Comparison of ENCODE assay signal across 8 cellular contexts in the genomic region with DNA sequence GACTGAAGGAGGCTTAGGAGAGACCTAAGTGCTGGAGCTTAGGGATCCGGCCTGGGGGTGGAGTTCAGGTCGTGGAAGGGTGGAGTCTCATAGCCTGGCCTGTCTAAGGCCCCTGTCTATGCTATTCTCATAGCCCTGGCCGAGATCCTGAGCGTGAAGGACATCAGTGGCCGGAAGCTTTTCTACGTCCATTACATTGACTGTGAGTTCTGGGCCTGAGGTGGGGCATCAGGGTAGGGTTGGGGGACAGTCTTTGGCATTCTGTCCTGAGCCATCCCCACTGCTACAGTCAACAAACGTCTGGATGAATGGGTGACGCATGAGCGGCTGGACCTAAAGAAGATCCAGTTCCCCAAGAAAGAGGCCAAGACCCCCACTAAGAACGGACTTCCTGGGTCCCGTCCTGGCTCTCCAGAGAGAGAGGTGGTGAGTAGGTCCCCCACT. TPM values are rescaled to one million over a fixed set of nuclear protein-coding genes. Genes with fewer than 3 reads are reported as not detected.
DNase-seq lines count a peak whose midpoint lies in the region; ATAC-seq and TF ChIP-seq lines count a peak whose summit lies in the region.

No MANE protein-coding gene starts in this region.

- peak overlapping the region; percentile 92 for H3K4me3 Mint-ChIP-seq in mesothelial cell of epicardium

- no peaks in the 10 kb centered on the region for H3K9me3 ChIP-seq in right atrium auricular region
- H3K9me3 ChIP-seq in body of pancreas, result no peaks in the 10 kb centered on the region

- DNase-seq in right atrium auricular region (ENCODE audit: low spot score), result no peak
- no peak for DNase-seq in left cardiac atrium
- no peak for DNase-seq in body of pancreas
- no peak for DNase-seq in mesothelial cell of epicardium (ENCODE audit: low spot score in 2 of 2, unreplicated experiment in 2 of 2)

- no peaks in the 10 kb centered on the region for H3K27me3 Mint-ChIP-seq in mesothelial cell of epicardium (ENCODE audit: low read depth)

- H3K4me1 Mint-ChIP-seq in mesothelial cell of epicardium, result peaks cover 12% of the 10 kb centered on the region

- H3K4me3 ChIP-seq in right atrium auricular region (peak overlapping the region; percentile 65 to 78), body of pancreas (peak overlapping the region; percentile 61 to 66)

- H3K27ac Mint-ChIP-seq in mesothelial cell of epicardium, result peak overlapping the region; percentile 99

- no peak for TF ChIP-seq POLR2A in body of pancreas (IDR thresholded peaks at IDR 0.05)
- TF ChIP-seq POLR2A in GM18505 (IDR thresholded peaks at IDR 0.05; ENCODE audit: borderline replicate concordance, extremely low read depth, insufficient read depth, insufficient read length), result no peak

- H3K27me3 ChIP-seq in right atrium auricular region, result no peaks in the 10 kb centered on the region
- no peaks in the 10 kb centered on the region for H3K27me3 ChIP-seq in body of pancreas

- intact Hi-C loops in left cardiac atrium (cut with DNase I), result loop anchor here (2.0 to 10.0 kb wide), 4 partner anchors 50 to 104 kb away; a partner anchor contains a TSS
- intact Hi-C loops in body of pancreas (cut with DNase I), result no loop called here

- peak overlapping the region; percentile 97 to 99 for H3K27ac ChIP-seq in right atrium auricular region
- peak overlapping the region; percentile 94 to 100 (median 98) for H3K27ac ChIP-seq in body of pancreas

- TF ChIP-seq CTCF in right atrium auricular region (IDR thresholded peaks at IDR 0.05) (no peak), body of pancreas (IDR thresholded peaks at IDR 0.05) (no peak), mesothelial cell of epicardium (IDR thresholded peaks at IDR 0.05; ENCODE audit: unreplicated experiment) (no peak)

- H3K36me3 ChIP-seq in right atrium auricular region (peaks cover 45% of the 10 kb centered on the region), body of pancreas (replicated peaks in 1 of 2; ENCODE audit: insufficient read depth in 1 of 2, low read depth in 2 of 2) (peaks cover 0 to 36% of the 10 kb centered on the region in 2 donors)

- H3K4me1 ChIP-seq in right atrium auricular region (peaks cover 0 to 21% of the 10 kb centered on the region in 2 donors), body of pancreas (peaks cover 21% of the 10 kb centered on the region)

- ATAC-seq in left cardiac atrium, result no peak
- no peak for ATAC-seq in body of pancreas
- no peak for ATAC-seq in GM18505 (IDR thresholded peaks at IDR 0.05; ENCODE audit: unreplicated experiment)
- no peak for ATAC-seq in HG02938 (IDR thresholded peaks at IDR 0.05; ENCODE audit: unreplicated experiment)
- ATAC-seq in GM19395 (IDR thresholded peaks at IDR 0.05; ENCODE audit: unreplicated experiment), result no peak
- no peak for ATAC-seq in HG03432 (IDR thresholded peaks at IDR 0.05; ENCODE audit: unreplicated experiment)

- peaks cover 28% of the 10 kb centered on the region for H3K36me3 Mint-ChIP-seq in mesothelial cell of epicardium

- no peaks in the 10 kb centered on the region for H3K9me3 Mint-ChIP-seq in mesothelial cell of epicardium

- WGBS in body of pancreas, 2 donors, result 23 to 26% methylated on average over 11 of the region's 11 CpGs

RNA-seq across cellular contexts. Expression of a gene that starts 0.6 kb away (rescaled TPM):
- total RNA-seq in right atrium auricular region, result 10 to 100 TPM; 29.7 to 50.1 TPM
- 10 to 100 TPM; 46.6 to 47.3 TPM for total RNA-seq in left cardiac atrium
- total RNA-seq in body of pancreas, result 10 to 100 TPM; 38.9 to 45.5 TPM
- total RNA-seq in mesothelial cell of epicardium, result 72.0 to 77.8 TPM (median 77.1 TPM) in 3 replicates

RNA-seq across cellular contexts. Expression of a gene that starts 7.9 kb away (rescaled TPM):
- 100 to 1,000 TPM; 105 to 194 TPM for total RNA-seq in right atrium auricular region
- total RNA-seq in left cardiac atrium, result 10 to 100 TPM; 61.1 to 64.7 TPM
- 100 to 1,000 TPM in 1 of 2 donors, 10 to 100 TPM in 1; 45.4 to 112 TPM for total RNA-seq in body of pancreas
- total RNA-seq in mesothelial cell of epicardium, result 41.8 to 45.0 TPM (median 42.4 TPM) in 3 replicates

RNA-seq across cellular contexts. Expression of a gene that starts 49.9 kb away (rescaled TPM):
- total RNA-seq in right atrium auricular region (10 to 100 TPM; 30.7 to 54.9 TPM), left cardiac atrium (10 to 100 TPM; 36.1 to 56.2 TPM), body of pancreas (10 to 100 TPM; 27.5 to 45.8 TPM), mesothelial cell of epicardium (95.6 to 98.8 TPM (median 96.8 TPM) in 3 replicates)
